12 cellular contexts compared by ENCODE assay signal in genomic region chr10:72738476-72738875, GRCh38. TPM values are rescaled to one million over a fixed set of nuclear protein-coding genes. Genes with fewer than 3 reads are reported as not detected.
DNase-seq lines count a peak whose midpoint lies in the region; ATAC-seq and TF ChIP-seq lines count a peak whose summit lies in the region.
"Had no signal": no experiment of that assay in that cellular context is flagged by ENCODE, and none has a peak within 500 bp of the region (broad histone marks: within the 10 kb centered on the region; RNA-seq: fewer than 3 reads in every experiment).

No MANE protein-coding gene starts in this region.

- H3K4me1 ChIP-seq in cardiac muscle cell (ENCODE audit: low read depth) (peaks cover 33% of the 10 kb centered on the region), muscle layer of duodenum (ENCODE audit: control insufficient read depth in 1 of 2, insufficient read depth in 2 of 2, low read length in 2 of 2) (peaks cover 23 to 37% of the 10 kb centered on the region in 2 donors)

- H3K4me3 ChIP-seq in cardiac muscle cell, result no peak overlapping the region
- peak overlapping the region in 1 of 2 donors; percentile 13 for H3K4me3 ChIP-seq in muscle layer of duodenum (ENCODE audit: low read depth in 1 of 2, low read length in 2 of 2)
- H3K4me3 ChIP-seq: adrenal gland had no signal

- H3K36me3 ChIP-seq in cardiac muscle cell (no peaks in the 10 kb centered on the region), muscle layer of duodenum (ENCODE audit: control insufficient read depth in 1 of 2, insufficient read depth in 2 of 2, low read length in 2 of 2) (no peaks in the 10 kb centered on the region)
- H3K36me3 ChIP-seq: adrenal gland had no signal

- H3K9me3 ChIP-seq in cardiac muscle cell (ENCODE audit: low read depth) (no peaks in the 10 kb centered on the region), muscle layer of duodenum (ENCODE audit: control insufficient read depth in 1 of 2, low read length in 2 of 2) (no peaks in the 10 kb centered on the region)
- H3K9me3 ChIP-seq: adrenal gland had no signal

- no peaks in the 10 kb centered on the region for H3K4me1 Mint-ChIP-seq in activated CD4-positive, alpha-beta T cell treated with anti-CD3 and anti-CD28 coated beads, Interleukin-2, amount 10 ng/mL, durations not matched to agents 7 days and 5 days
- no peaks in the 10 kb centered on the region for H3K4me1 Mint-ChIP-seq in activated CD8-positive, alpha-beta memory T cell treated with anti-CD3 and anti-CD28 coated beads, Interleukin-2, amount 10 ng/mL, durations not matched to agents 7 days and 5 days

- no peak overlapping the region for H3K4me3 Mint-ChIP-seq in activated CD4-positive, alpha-beta T cell treated with anti-CD3 and anti-CD28 coated beads, Interleukin-2, amount 10 ng/mL, durations not matched to agents 7 days and 5 days
- no peak overlapping the region for H3K4me3 Mint-ChIP-seq in activated CD8-positive, alpha-beta memory T cell treated with anti-CD3 and anti-CD28 coated beads, Interleukin-2, amount 10 ng/mL, durations not matched to agents 7 days and 5 days
- H3K4me3 Mint-ChIP-seq: T-helper 1 cell treated with Interleukin-12 subunit alpha and Interleukin-12 subunit beta and Interleukin-4 antibody, amounts not matched to agents 30 μg/mL and 1 μg/mL, for 36 hours had no signal

- no peak for DNase-seq in activated CD4-positive, alpha-beta T cell treated with anti-CD3 and anti-CD28 coated beads, Interleukin-2, amount 10 ng/mL, durations not matched to agents 7 days and 5 days
- DNase-seq in activated CD4-positive, alpha-beta T cell treated with anti-CD3 and anti-CD28 coated beads, Interleukin-2, amount 50 U/mL, for 1 hour, result no peak
- DNase-seq in cardiac muscle cell (ENCODE audit: low read depth in 1 of 2, low spot score in 1 of 2), result peak in 1 of 2 donors; percentile 84
- DNase-seq in activated CD8-positive, alpha-beta memory T cell treated with anti-CD3 and anti-CD28 coated beads, Interleukin-2, amount 10 ng/mL, durations not matched to agents 7 days and 5 days, result no peak
- no peak for DNase-seq in ureter (ENCODE audit: low spot score)
- DNase-seq: adrenal gland, NCI-H1694 treated with DMSO at 0.1 percent for 48 hours had no signal

- no peak for ATAC-seq in activated CD8-positive, alpha-beta memory T cell treated with anti-CD3 and anti-CD28 coated beads, Interleukin-2, amount 10 ng/mL, durations not matched to agents 7 days and 5 days
- ATAC-seq in GM21367 (IDR thresholded peaks at IDR 0.05; ENCODE audit: unreplicated experiment), result no peak
- ATAC-seq in HG02610 (IDR thresholded peaks at IDR 0.05; ENCODE audit: unreplicated experiment), result no peak

- no peaks in the 10 kb centered on the region for H3K27me3 Mint-ChIP-seq in activated CD4-positive, alpha-beta T cell treated with anti-CD3 and anti-CD28 coated beads, Interleukin-2, amount 10 ng/mL, durations not matched to agents 7 days and 5 days
- H3K27me3 Mint-ChIP-seq in activated CD8-positive, alpha-beta memory T cell treated with anti-CD3 and anti-CD28 coated beads, Interleukin-2, amount 10 ng/mL, durations not matched to agents 7 days and 5 days, result no peaks in the 10 kb centered on the region

- peak overlapping the region; percentile 9 for H3K27ac Mint-ChIP-seq in activated CD4-positive, alpha-beta T cell treated with anti-CD3 and anti-CD28 coated beads, Interleukin-2, amount 10 ng/mL, durations not matched to agents 7 days and 5 days
- no peak overlapping the region for H3K27ac Mint-ChIP-seq in activated CD8-positive, alpha-beta memory T cell treated with anti-CD3 and anti-CD28 coated beads, Interleukin-2, amount 10 ng/mL, durations not matched to agents 7 days and 5 days
- H3K27ac Mint-ChIP-seq: T-helper 1 cell treated with Interleukin-12 subunit alpha and Interleukin-12 subunit beta and Interleukin-4 antibody, amounts not matched to agents 30 μg/mL and 1 μg/mL, for 36 hours had no signal

- peak overlapping the region; percentile 70 for H3K27ac ChIP-seq in cardiac muscle cell
- H3K27ac ChIP-seq in muscle layer of duodenum (ENCODE audit: low read length), result peak overlapping the region; percentile 58
- H3K27ac ChIP-seq: adrenal gland, epithelial cell of prostate had no signal

- H3K27me3 ChIP-seq in cardiac muscle cell (no peaks in the 10 kb centered on the region), muscle layer of duodenum (ENCODE audit: low read depth, low read length) (no peaks in the 10 kb centered on the region)
- H3K27me3 ChIP-seq: adrenal gland had no signal

- H3K9me3 Mint-ChIP-seq in activated CD4-positive, alpha-beta T cell treated with anti-CD3 and anti-CD28 coated beads, Interleukin-2, amount 10 ng/mL, durations not matched to agents 7 days and 5 days, result no peaks in the 10 kb centered on the region
- no peaks in the 10 kb centered on the region for H3K9me3 Mint-ChIP-seq in activated CD8-positive, alpha-beta memory T cell treated with anti-CD3 and anti-CD28 coated beads, Interleukin-2, amount 10 ng/mL, durations not matched to agents 7 days and 5 days (ENCODE audit: low read depth)
- H3K9me3 Mint-ChIP-seq: T-helper 1 cell treated with Interleukin-12 subunit alpha and Interleukin-12 subunit beta and Interleukin-4 antibody, amounts not matched to agents 30 μg/mL and 1 μg/mL, for 36 hours had no signal

- POLR2A ChIA-PET in activated CD4-positive, alpha-beta T cell treated with anti-CD3 and anti-CD28 coated beads, Interleukin-2, amount 10 ng/mL, durations not matched to agents 7 days and 5 days (lab: Charles Lee), result no interaction called here

- TF ChIP-seq CTCF in cardiac muscle cell (IDR thresholded peaks at IDR 0.05; ENCODE audit: low read depth, low read length), result no peak

- no peaks in the 10 kb centered on the region for H3K36me3 Mint-ChIP-seq in activated CD4-positive, alpha-beta T cell treated with anti-CD3 and anti-CD28 coated beads, Interleukin-2, amount 10 ng/mL, durations not matched to agents 7 days and 5 days (ENCODE audit: low read depth)
- no peaks in the 10 kb centered on the region for H3K36me3 Mint-ChIP-seq in activated CD8-positive, alpha-beta memory T cell treated with anti-CD3 and anti-CD28 coated beads, Interleukin-2, amount 10 ng/mL, durations not matched to agents 7 days and 5 days

- CTCF ChIA-PET in activated CD4-positive, alpha-beta T cell treated with anti-CD3 and anti-CD28 coated beads, Interleukin-2, amount 10 ng/mL, durations not matched to agents 7 days and 5 days (lab: Charles Lee), result no interaction called here
- CTCF ChIA-PET in activated CD8-positive, alpha-beta memory T cell treated with anti-CD3 and anti-CD28 coated beads, Interleukin-2, amount 10 ng/mL, durations not matched to agents 7 days and 5 days (lab: Charles Lee), result interaction anchor here (1.3 kb wide), 1 partner anchor 16 kb away, joined by 3 read pairs; no protein-coding TSS in a partner anchor

RNA-seq across cellular contexts. Expression of gene MCU, which starts 46.5 kb away (rescaled TPM):
- 10 to 100 TPM; 11.7 to 13.4 TPM for total RNA-seq in activated CD4-positive, alpha-beta T cell treated with anti-CD3 and anti-CD28 coated beads, Interleukin-2, amount 10 ng/mL, durations not matched to agents 7 days and 5 days
- total RNA-seq in cardiac muscle cell (14.9 and 22.8 TPM in 2 replicates), ureter (40.1 TPM)
- polyA plus RNA-seq in cardiac muscle cell, result 19.2 and 22.8 TPM in 2 replicates
- 10 to 100 TPM in 1 of 2 experiments, 1 to 10 TPM in 1; 8.7 to 13.6 TPM for total RNA-seq in activated CD8-positive, alpha-beta memory T cell treated with anti-CD3 and anti-CD28 coated beads, Interleukin-2, amount 10 ng/mL, durations not matched to agents 7 days and 5 days
